Comparison of ENCODE assay signal across 23 cellular contexts in the genomic region with DNA sequence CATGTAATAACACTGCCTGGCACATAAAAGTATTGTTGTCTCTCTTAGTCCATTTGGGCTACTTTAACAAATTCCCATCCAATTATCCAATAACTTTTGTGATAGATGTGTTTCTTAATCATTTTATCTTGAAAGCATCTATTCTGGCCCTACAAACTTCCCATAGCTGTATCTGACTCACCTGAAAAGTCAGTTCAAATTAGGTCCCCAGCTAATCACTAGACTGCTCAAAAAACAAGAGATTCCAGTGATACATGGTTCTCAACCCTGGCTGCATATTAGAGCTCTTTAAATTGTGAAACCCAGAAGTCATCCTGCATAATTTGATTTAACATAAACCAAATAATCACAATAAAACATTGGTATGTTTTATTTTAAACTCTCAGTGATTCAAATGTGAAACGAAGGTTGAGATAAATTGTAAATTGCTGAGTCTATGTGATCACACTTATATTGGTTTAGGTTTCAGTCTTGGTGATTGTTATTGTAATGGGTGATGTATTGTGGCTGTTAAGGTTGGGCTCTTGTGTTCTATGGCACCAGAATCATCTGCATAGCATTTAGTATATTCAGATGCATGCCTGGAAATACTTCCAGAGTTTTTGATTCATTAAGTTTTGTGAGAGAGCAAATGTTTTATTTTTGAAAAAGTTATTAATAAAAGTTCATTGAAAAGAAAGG.
"Had no signal": no experiment of that assay in that cellular context is flagged by ENCODE, and none has a peak within 500 bp of the region (broad histone marks: within the 10 kb centered on the region; RNA-seq: fewer than 3 reads in every experiment).

No MANE protein-coding gene starts in this region.

- H3K27me3 ChIP-seq: pancreas, suprapubic skin, tibial artery, uterus had no signal

- H3K9me3 ChIP-seq: left ventricle myocardium inferior, pancreas, prostate gland, suprapubic skin, thoracic aorta, tibial artery, uterus had no signal

- ATAC-seq: natural killer cell treated with Interleukin-12 subunit alpha and Interleukin-12 subunit beta and Interleukin-15 and Interleukin-18, amount 100 ng/mL, for 72 hours; pancreas; right cardiac atrium; sciatic nerve; stimulated activated effector memory CD8-positive, alpha-beta T cell treated with anti-CD3 and anti-CD28 coated beads, Interleukin-12 subunit alpha, Interleukin-12 subunit beta, amount 100 ng/mL, for 72 hours had no signal

- H3K27ac ChIP-seq: left ventricle myocardium inferior, pancreas, prostate gland, skin epidermis, suprapubic skin, thoracic aorta, tibial artery, uterus had no signal

- H3K4me3 ChIP-seq: left ventricle myocardium inferior, lung, pancreas, prostate gland, skin epidermis, suprapubic skin, thoracic aorta, tibial artery, uterus had no signal

- H3K4me1 ChIP-seq: left ventricle myocardium inferior, pancreas, prostate gland, suprapubic skin, tibial artery, uterus had no signal

- DNase-seq: islet precursor cell; left ventricle myocardium inferior; naive B cell; pancreas; posterior cingulate gyrus; retina; right cardiac atrium; stimulated activated CD4-positive, alpha-beta T cell treated with anti-CD3 and anti-CD28 coated beads, Interleukin-12 subunit alpha, Interleukin-12 subunit beta, amount 100 ng/mL, for 4 hours; stimulated activated CD4-positive, alpha-beta T cell treated with anti-CD3 and anti-CD28 coated beads, Interleukin-15, amount 100 ng/mL, for 24 hours; stimulated activated CD4-positive, alpha-beta T cell treated with anti-CD3 and anti-CD28 coated beads, Interleukin-2, amount 100 ng/mL, for 24 hours; stimulated activated CD4-positive, alpha-beta T cell treated with anti-CD3 and anti-CD28 coated beads, Interleukin-4, amount 100 ng/mL, for 1 hour; stimulated activated naive CD4-positive, alpha-beta T cell; tibial artery; trophoblast cell; uterus had no signal

- H3K36me3 ChIP-seq: left ventricle myocardium inferior, pancreas, prostate gland, suprapubic skin, thoracic aorta, tibial artery, uterus had no signal
